In the genomic region with DNA sequence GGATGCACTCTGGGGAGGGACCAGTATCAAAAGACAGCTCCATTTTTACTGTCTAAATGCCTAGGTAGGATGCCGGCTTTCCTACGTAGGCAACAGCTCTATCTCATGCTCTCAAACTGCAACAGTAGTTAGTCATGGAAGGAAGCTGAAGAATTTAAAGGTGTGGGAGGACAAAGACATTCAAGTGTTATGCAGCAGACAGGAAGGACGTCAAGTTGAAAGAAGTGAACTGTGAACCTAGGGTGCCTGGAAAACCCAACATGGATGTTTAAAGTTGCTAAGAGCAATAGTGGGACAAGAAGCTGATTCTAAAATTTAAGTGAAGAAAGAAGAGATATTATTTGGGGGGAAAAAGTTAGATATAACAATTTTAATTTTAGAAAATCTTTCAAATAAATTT, we compare ENCODE assay signal across 8 cellular contexts. TPM values are rescaled to one million over a fixed set of nuclear protein-coding genes. Genes with fewer than 3 reads are reported as not detected.
DNase-seq lines count a peak whose midpoint lies in the region; ATAC-seq and TF ChIP-seq lines count a peak whose summit lies in the region.

No MANE protein-coding gene starts in this region.

- peaks cover 44% of the 10 kb centered on the region for H3K4me1 Mint-ChIP-seq in activated naive CD8-positive, alpha-beta T cell (ENCODE audit: low read depth)
- peaks cover 14% of the 10 kb centered on the region for H3K4me1 Mint-ChIP-seq in type B pancreatic cell (ENCODE audit: unreplicated experiment)

- H3K27ac Mint-ChIP-seq in activated naive CD8-positive, alpha-beta T cell, result peak overlapping the region; percentile 96
- peak overlapping the region; percentile 83 for H3K27ac Mint-ChIP-seq in type B pancreatic cell

- no peaks in the 10 kb centered on the region for H3K9me3 Mint-ChIP-seq in activated naive CD8-positive, alpha-beta T cell (ENCODE audit: low read depth)
- no peaks in the 10 kb centered on the region for H3K9me3 Mint-ChIP-seq in type B pancreatic cell

- peak overlapping the region; percentile 78 for H3K4me3 Mint-ChIP-seq in activated naive CD8-positive, alpha-beta T cell
- peak overlapping the region; percentile 4 for H3K4me3 Mint-ChIP-seq in type B pancreatic cell

- TF ChIP-seq CTCF in kidney epithelial cell (IDR thresholded peaks at IDR 0.05; ENCODE audit: insufficient read depth, low read length, poor library complexity, severe bottlenecking) (no peak), type B pancreatic cell (conservative IDR thresholded peaks at IDR 0.05) (no peak)

- H3K36me3 Mint-ChIP-seq in activated naive CD8-positive, alpha-beta T cell, result peaks cover 8% of the 10 kb centered on the region
- peaks cover 15% of the 10 kb centered on the region for H3K36me3 Mint-ChIP-seq in type B pancreatic cell

- ATAC-seq in HG03565 (IDR thresholded peaks at IDR 0.05; ENCODE audit: unreplicated experiment), result no peak

- no peak overlapping the region for H3K4me3 ChIP-seq in kidney epithelial cell (ENCODE audit: low read depth, low read length)

- H3K27me3 Mint-ChIP-seq in activated naive CD8-positive, alpha-beta T cell, result no peaks in the 10 kb centered on the region
- H3K27me3 Mint-ChIP-seq in type B pancreatic cell, result no peaks in the 10 kb centered on the region

- H3K36me3 ChIP-seq in kidney epithelial cell (ENCODE audit: control insufficient read depth, insufficient read depth, low read length), result no peaks in the 10 kb centered on the region

- H3K27me3 ChIP-seq in kidney epithelial cell (ENCODE audit: control insufficient read depth, insufficient read depth, low read length), result no peaks in the 10 kb centered on the region

- peak; percentile 26 for DNase-seq in stimulated activated CD4-positive, alpha-beta T cell treated with anti-CD3 and anti-CD28 coated beads, Interleukin-15, amount 100 ng/mL, for 24 hours
- DNase-seq in stimulated activated CD4-positive, alpha-beta T cell treated with anti-CD3 and anti-CD28 coated beads, Interleukin-4, amount 100 ng/mL, for 1 hour, result no peak
- DNase-seq in kidney epithelial cell (ENCODE audit: low read depth) (peak; percentile 63), type B pancreatic cell (ENCODE audit: extremely low spot score, unreplicated experiment) (no peak), DMS79 treated with DMSO at 0.1 percent for 48 hours (lab: John Stamatoyannopoulos, UW) (no peak), cerebellar cortex (ENCODE audit: low spot score) (no peak)

RNA-seq across cellular contexts. Expression of a gene that starts 5.9 kb away (rescaled TPM):
- total RNA-seq in kidney epithelial cell (64.1 and 72.1 TPM in 2 replicates), type B pancreatic cell (ENCODE audit: low replicate concordance) (64.0 and 84.8 TPM in 2 replicates)

RNA-seq across cellular contexts. Expression of a gene that starts 17.0 kb away (rescaled TPM):
- total RNA-seq in kidney epithelial cell, result 19.7 and 20.3 TPM in 2 replicates
- 15.0 and 20.1 TPM in 2 replicates for total RNA-seq in type B pancreatic cell (ENCODE audit: low replicate concordance)

Comparison
In these comparisons a context has a peak if more than half of its experiments do, and no peak if none do; other contexts are left out.
1. DNase-seq: peak in stimulated activated CD4-positive, alpha-beta T cell treated with anti-CD3 and anti-CD28 coated beads, Interleukin-15, amount 100 ng/mL, for 24 hours (single experiment) and kidney epithelial cell (single experiment); none in stimulated activated CD4-positive, alpha-beta T cell treated with anti-CD3 and anti-CD28 coated beads, Interleukin-4, amount 100 ng/mL, for 1 hour (single experiment), type B pancreatic cell (single experiment), DMS79 treated with DMSO at 0.1 percent for 48 hours (single experiment) and cerebellar cortex (single experiment).